24 cellular contexts compared by ENCODE assay signal in genomic region chr10:43754569-43755260, GRCh38.
"Had no signal": no experiment of that assay in that cellular context is flagged by ENCODE, and none has a peak within 500 bp of the region (broad histone marks: within the 10 kb centered on the region; RNA-seq: fewer than 3 reads in every experiment).

No MANE protein-coding gene starts in this region.

- H3K4me1 Mint-ChIP-seq: activated CD4-positive, alpha-beta T cell treated with anti-CD3 and anti-CD28 coated beads for 36 hours had no signal

- H3K36me3 Mint-ChIP-seq: activated naive CD8-positive, alpha-beta T cell treated with anti-CD3 and anti-CD28 coated beads, Interleukin-2, amount 10 ng/mL, durations not matched to agents 7 days and 5 days had no signal

- H3K27ac ChIP-seq: adrenal gland, Peyer's patch, RWPE1, SJCRH30, VCaP had no signal

- DNase-seq: activated CD4-positive, alpha-beta T cell treated with anti-CD3 and anti-CD28 coated beads for 36 hours; activated CD4-positive, alpha-beta T cell treated with anti-CD3 and anti-CD28 coated beads, Interleukin-2, amount 50 U/mL, for 1 hour; activated CD8-positive, alpha-beta memory T cell treated with anti-CD3 and anti-CD28 coated beads, Interleukin-2, amount 50 U/mL, for 48 hours; activated CD8-positive, alpha-beta T cell treated with anti-CD3 and anti-CD28 coated beads, Interleukin-2, amount 10 ng/mL, durations not matched to agents 7 days and 5 days; activated naive CD4-positive, alpha-beta T cell treated with anti-CD3 and anti-CD28 coated beads, Interleukin-2, amount 50 U/mL, for 16 hours; activated naive CD8-positive, alpha-beta T cell treated with anti-CD3 and anti-CD28 coated beads, Interleukin-2, amount 10 ng/mL, durations not matched to agents 7 days and 5 days; activated T-cell treated with anti-CD3 and anti-CD28 coated beads, Interleukin-2, amount 50 U/mL, for 1 hour; adrenal gland; anterior cingulate cortex; KBM-7; NCI-H1092; NCI-H1417; NCI-H1930; NCI-H2171; NCI-H226; NCI-H526 treated with DMSO at 0.1 percent for 48 hours; NCI-H82; Peyer's patch; Right ventricle myocardium superior; SJCRH30; SK-N-SH; T-helper 1 cell had no signal

- H3K27me3 Mint-ChIP-seq: activated CD4-positive, alpha-beta T cell treated with anti-CD3 and anti-CD28 coated beads for 36 hours; activated naive CD8-positive, alpha-beta T cell treated with anti-CD3 and anti-CD28 coated beads, Interleukin-2, amount 10 ng/mL, durations not matched to agents 7 days and 5 days had no signal

- H3K4me2 ChIP-seq: SK-N-SH had no signal

- H3K4me1 ChIP-seq: adrenal gland, Peyer's patch, SJCRH30 had no signal

- H3K9me2 ChIP-seq: SK-N-SH had no signal

- H3K27me3 ChIP-seq: adrenal gland, Peyer's patch, SJCRH30 had no signal

- ATAC-seq: activated CD4-positive, alpha-beta T cell treated with anti-CD3 and anti-CD28 coated beads for 36 hours; activated CD8-positive, alpha-beta T cell treated with anti-CD3 and anti-CD28 coated beads, Interleukin-2, amount 10 ng/mL, durations not matched to agents 7 days and 5 days had no signal

- H3K36me3 ChIP-seq: adrenal gland, Peyer's patch, SJCRH30 had no signal

- H3K27ac Mint-ChIP-seq: activated CD4-positive, alpha-beta T cell treated with anti-CD3 and anti-CD28 coated beads for 36 hours; activated CD8-positive, alpha-beta T cell treated with anti-CD3 and anti-CD28 coated beads, Interleukin-2, amount 10 ng/mL, durations not matched to agents 7 days and 5 days; activated naive CD8-positive, alpha-beta T cell treated with anti-CD3 and anti-CD28 coated beads, Interleukin-2, amount 10 ng/mL, durations not matched to agents 7 days and 5 days had no signal

- H3K9me3 Mint-ChIP-seq: activated naive CD8-positive, alpha-beta T cell treated with anti-CD3 and anti-CD28 coated beads, Interleukin-2, amount 10 ng/mL, durations not matched to agents 7 days and 5 days had no signal

- H3K4me3 Mint-ChIP-seq: activated CD4-positive, alpha-beta T cell treated with anti-CD3 and anti-CD28 coated beads for 36 hours; activated CD8-positive, alpha-beta T cell treated with anti-CD3 and anti-CD28 coated beads, Interleukin-2, amount 10 ng/mL, durations not matched to agents 7 days and 5 days; activated naive CD8-positive, alpha-beta T cell treated with anti-CD3 and anti-CD28 coated beads, Interleukin-2, amount 10 ng/mL, durations not matched to agents 7 days and 5 days had no signal

- H3K4me3 ChIP-seq: adrenal gland, Peyer's patch, SJCRH30 had no signal
